In the genomic region with DNA sequence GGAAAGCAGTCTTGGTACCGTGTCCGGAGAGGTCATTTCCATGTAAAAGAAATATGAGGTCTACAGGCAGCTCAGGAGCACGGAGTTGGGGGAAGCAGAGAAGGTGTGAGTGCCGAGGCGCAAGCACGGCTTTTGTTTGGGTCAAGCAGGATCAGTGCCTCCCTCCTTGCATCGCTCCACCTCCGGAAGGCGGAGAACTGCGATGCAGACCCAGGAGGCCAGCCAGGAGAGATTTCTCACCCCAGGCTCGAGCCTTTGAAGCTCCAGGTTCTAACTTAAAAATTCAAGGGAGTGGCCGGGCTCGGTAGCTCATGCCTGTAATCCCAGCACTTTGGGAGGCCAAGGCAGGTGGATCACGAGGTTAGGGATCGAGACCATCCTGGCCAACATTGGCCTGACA, we compare ENCODE assay signal across 23 cellular contexts. TPM values are rescaled to one million over a fixed set of nuclear protein-coding genes. Genes with fewer than 3 reads are reported as not detected.
A peak's percentile ranks its signal among the peaks of the same experiment; 100 is the strongest.
DNase-seq lines count a peak whose midpoint lies in the region; ATAC-seq, FAIRE-seq and TF ChIP-seq lines count a peak whose summit lies in the region.
"Had no signal": no experiment of that assay in that cellular context is flagged by ENCODE, and none has a peak within 500 bp of the region (broad histone marks: within the 10 kb centered on the region; RNA-seq: fewer than 3 reads in every experiment).

No MANE protein-coding gene starts in this region.

- ATAC-seq in activated T-cell treated with anti-CD3 and anti-CD28 coated beads, Interleukin-2, amount 50 U/mL, for 72 hours (replicated peaks in 1 of 2): no peak
- ATAC-seq in activated T-cell treated with anti-CD3 and anti-CD28 coated beads, Interleukin-2, amount 50 U/mL, for 4 hours: no peak
- ATAC-seq in WTC11: peak; percentile 19; the same call in 1 of the 2 replicates
- peak; percentile 38 for ATAC-seq in sciatic nerve
- ATAC-seq in HG03432 (IDR thresholded peaks at IDR 0.05; ENCODE audit: unreplicated experiment): no peak

- FAIRE-seq in HTR-8/SVneo (lab: Jason Lieb, UNC): no peak
- FAIRE-seq: keratinocyte had no signal

- H3K9me3 Mint-ChIP-seq in activated T-cell treated with anti-CD3 and anti-CD28 coated beads, Interleukin-2, amount 50 U/mL, for 72 hours: no peaks in the 10 kb centered on the region
- H3K9me3 Mint-ChIP-seq in activated T-cell treated with anti-CD3 and anti-CD28 coated beads, Interleukin-2, amount 50 U/mL, for 4 hours: no peaks in the 10 kb centered on the region
- H3K9me3 Mint-ChIP-seq in WTC11: no peaks in the 10 kb centered on the region
- H3K9me3 Mint-ChIP-seq: central memory CD8-positive, alpha-beta T cell; naive B cell had no signal

- no peak for TF ChIP-seq CTCF in WTC11 (IDR thresholded peaks at IDR 0.05)

- H3K4me3 Mint-ChIP-seq in activated T-cell treated with anti-CD3 and anti-CD28 coated beads, Interleukin-2, amount 50 U/mL, for 72 hours: no peak overlapping the region
- no peak overlapping the region for H3K4me3 Mint-ChIP-seq in activated T-cell treated with anti-CD3 and anti-CD28 coated beads, Interleukin-2, amount 50 U/mL, for 4 hours
- peak overlapping the region; percentile 25; the same call in 1 of the 2 replicates for H3K4me3 Mint-ChIP-seq in WTC11
- H3K4me3 Mint-ChIP-seq: central memory CD8-positive, alpha-beta T cell; naive B cell had no signal

- H3K36me3 Mint-ChIP-seq in activated T-cell treated with anti-CD3 and anti-CD28 coated beads, Interleukin-2, amount 50 U/mL, for 72 hours (ENCODE audit: insufficient read depth in 2 of 2): peaks cover 4 to 8% of the 10 kb centered on the region in 2 donors
- peaks cover 15% of the 10 kb centered on the region for H3K36me3 Mint-ChIP-seq in activated T-cell treated with anti-CD3 and anti-CD28 coated beads, Interleukin-2, amount 50 U/mL, for 4 hours (ENCODE audit: insufficient read depth)
- H3K36me3 Mint-ChIP-seq in WTC11: peaks cover 13% of the 10 kb centered on the region; the same call in 1 of the 2 replicates

- H3K27ac Mint-ChIP-seq in activated T-cell treated with anti-CD3 and anti-CD28 coated beads, Interleukin-2, amount 50 U/mL, for 72 hours: peak overlapping the region; percentile 54
- peak overlapping the region; percentile 59 for H3K27ac Mint-ChIP-seq in WTC11

- intact Hi-C loops in sciatic nerve (cut with DNase I): no loop called here

- no peak for DNase-seq in activated T-cell treated with anti-CD3 and anti-CD28 coated beads, Interleukin-2, amount 50 U/mL, for 72 hours
- DNase-seq in activated T-cell treated with anti-CD3 and anti-CD28 coated beads, Interleukin-2, amount 50 U/mL, for 4 hours: no peak
- no peak for DNase-seq in WTC11 (ENCODE audit: low spot score)
- DNase-seq in iPS-NIHi11 (ENCODE audit: low spot score): peak; percentile 42
- no peak for DNase-seq in sciatic nerve (ENCODE audit: low spot score)
- DNase-seq in NCI-H446 (lab: John Stamatoyannopoulos, UW): no peak
- DNase-seq in HTR-8/SVneo (ENCODE audit: insufficient read length, low spot score): no peak
- DNase-seq: activated CD4-positive, alpha-beta T cell treated with anti-CD3 and anti-CD28 coated beads for 4 hours; activated CD8-positive, alpha-beta memory T cell treated with anti-CD3 and anti-CD28 coated beads, Interleukin-2, amount 50 U/mL, for 48 hours; activated naive CD4-positive, alpha-beta T cell treated with Interleukin-2 at 50 U/mL for 16 hours; effector memory CD4-positive, alpha-beta T cell; head of caudate nucleus; KBM-7; naive B cell; NCI-H524 treated with DMSO at 0.1 percent for 48 hours; RPMI8226; stimulated activated CD8-positive, alpha-beta memory T cell treated with anti-CD3 and anti-CD28 coated beads, Interleukin-4, amount 100 ng/mL, for 48 hours had no signal

- CTCF ChIA-PET in WTC11 (lab: Charles Lee): no interaction called here

- no peaks in the 10 kb centered on the region for H3K27me3 Mint-ChIP-seq in activated T-cell treated with anti-CD3 and anti-CD28 coated beads, Interleukin-2, amount 50 U/mL, for 72 hours (ENCODE audit: low read depth)
- no peaks in the 10 kb centered on the region for H3K27me3 Mint-ChIP-seq in activated T-cell treated with anti-CD3 and anti-CD28 coated beads, Interleukin-2, amount 50 U/mL, for 4 hours (ENCODE audit: low read depth)
- no peaks in the 10 kb centered on the region for H3K27me3 Mint-ChIP-seq in WTC11 (ENCODE audit: low read depth)
- H3K27me3 Mint-ChIP-seq: central memory CD8-positive, alpha-beta T cell; naive B cell had no signal

- POLR2A ChIA-PET in WTC11 (lab: Charles Lee): no interaction called here

- peaks cover 55% of the 10 kb centered on the region for H3K4me1 Mint-ChIP-seq in activated T-cell treated with anti-CD3 and anti-CD28 coated beads, Interleukin-2, amount 50 U/mL, for 72 hours (ENCODE audit: low read depth)
- peaks cover 59% of the 10 kb centered on the region for H3K4me1 Mint-ChIP-seq in activated T-cell treated with anti-CD3 and anti-CD28 coated beads, Interleukin-2, amount 50 U/mL, for 4 hours (ENCODE audit: low read depth)
- H3K4me1 Mint-ChIP-seq in WTC11: peaks cover 54% of the 10 kb centered on the region

TF ChIP-seq in WTC11, 78 proteins besides CTCF, POLR2A, EP300 and RAD21 (continues in another document):
- TF ChIP-seq, protein P1, sequence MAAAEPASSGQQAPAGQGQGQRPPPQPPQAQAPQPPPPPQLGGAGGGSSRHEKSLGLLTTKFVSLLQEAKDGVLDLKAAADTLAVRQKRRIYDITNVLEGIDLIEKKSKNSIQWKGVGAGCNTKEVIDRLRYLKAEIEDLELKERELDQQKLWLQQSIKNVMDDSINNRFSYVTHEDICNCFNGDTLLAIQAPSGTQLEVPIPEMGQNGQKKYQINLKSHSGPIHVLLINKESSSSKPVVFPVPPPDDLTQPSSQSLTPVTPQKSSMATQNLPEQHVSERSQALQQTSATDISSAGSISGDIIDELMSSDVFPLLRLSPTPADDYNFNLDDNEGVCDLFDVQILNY (CRISPR knock-in tag; IDR thresholded peaks at IDR 0.05): no peak
- TF ChIP-seq ZNF671 (CRISPR knock-in tag; IDR thresholded peaks at IDR 0.05) (no peak), ZNF263 (CRISPR knock-in tag; IDR thresholded peaks at IDR 0.05; ENCODE audit: low read depth) (no peak), ZNF317 (CRISPR knock-in tag; IDR thresholded peaks at IDR 0.05; ENCODE audit: borderline replicate concordance, low read depth) (no peak), SMAD3 (CRISPR knock-in tag; IDR thresholded peaks at IDR 0.05; ENCODE audit: borderline replicate concordance) (no peak)
- TF ChIP-seq, protein P2, sequence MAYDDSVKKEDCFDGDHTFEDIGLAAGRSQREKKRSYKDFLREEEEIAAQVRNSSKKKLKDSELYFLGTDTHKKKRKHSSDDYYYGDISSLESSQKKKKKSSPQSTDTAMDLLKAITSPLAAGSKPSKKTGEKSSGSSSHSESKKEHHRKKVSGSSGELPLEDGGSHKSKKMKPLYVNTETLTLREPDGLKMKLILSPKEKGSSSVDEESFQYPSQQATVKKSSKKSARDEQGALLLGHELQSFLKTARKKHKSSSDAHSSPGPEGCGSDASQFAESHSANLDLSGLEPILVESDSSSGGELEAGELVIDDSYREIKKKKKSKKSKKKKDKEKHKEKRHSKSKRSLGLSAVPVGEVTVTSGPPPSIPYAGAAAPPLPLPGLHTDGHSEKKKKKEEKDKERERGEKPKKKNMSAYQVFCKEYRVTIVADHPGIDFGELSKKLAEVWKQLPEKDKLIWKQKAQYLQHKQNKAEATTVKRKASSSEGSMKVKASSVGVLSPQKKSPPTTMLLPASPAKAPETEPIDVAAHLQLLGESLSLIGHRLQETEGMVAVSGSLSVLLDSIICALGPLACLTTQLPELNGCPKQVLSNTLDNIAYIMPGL (CRISPR knock-in tag; IDR thresholded peaks at IDR 0.05): no peak
- TF ChIP-seq, protein P3, sequence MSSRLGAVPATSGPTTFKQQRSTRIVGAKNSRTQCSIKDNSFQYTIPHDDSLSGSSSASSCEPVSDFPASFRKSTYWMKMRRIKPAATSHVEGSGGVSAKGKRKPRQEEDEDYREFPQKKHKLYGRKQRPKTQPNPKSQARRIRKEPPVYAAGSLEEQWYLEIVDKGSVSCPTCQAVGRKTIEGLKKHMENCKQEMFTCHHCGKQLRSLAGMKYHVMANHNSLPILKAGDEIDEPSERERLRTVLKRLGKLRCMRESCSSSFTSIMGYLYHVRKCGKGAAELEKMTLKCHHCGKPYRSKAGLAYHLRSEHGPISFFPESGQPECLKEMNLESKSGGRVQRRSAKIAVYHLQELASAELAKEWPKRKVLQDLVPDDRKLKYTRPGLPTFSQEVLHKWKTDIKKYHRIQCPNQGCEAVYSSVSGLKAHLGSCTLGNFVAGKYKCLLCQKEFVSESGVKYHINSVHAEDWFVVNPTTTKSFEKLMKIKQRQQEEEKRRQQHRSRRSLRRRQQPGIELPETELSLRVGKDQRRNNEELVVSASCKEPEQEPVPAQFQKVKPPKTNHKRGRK (CRISPR knock-in tag; IDR thresholded peaks at IDR 0.05; ENCODE audit: borderline replicate concordance): no peak
- TF ChIP-seq, protein P4, sequence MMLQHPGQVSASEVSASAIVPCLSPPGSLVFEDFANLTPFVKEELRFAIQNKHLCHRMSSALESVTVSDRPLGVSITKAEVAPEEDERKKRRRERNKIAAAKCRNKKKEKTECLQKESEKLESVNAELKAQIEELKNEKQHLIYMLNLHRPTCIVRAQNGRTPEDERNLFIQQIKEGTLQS (CRISPR knock-in tag; conservative IDR thresholded peaks at IDR 0.05): no peak

RNA-seq across cellular contexts. Expression of a gene that starts 25.0 kb away (rescaled TPM):
- 10 to 100 TPM; 58.5 to 69.7 TPM for total RNA-seq in activated T-cell treated with anti-CD3 and anti-CD28 coated beads, Interleukin-2, amount 50 U/mL, for 72 hours
- 10 to 100 TPM; 27.3 to 29.3 (median 27.8) TPM for total RNA-seq in activated T-cell treated with anti-CD3 and anti-CD28 coated beads, Interleukin-2, amount 50 U/mL, for 4 hours
- 44.8 to 50.3 TPM (median 46.4 TPM) in 3 replicates for total RNA-seq in WTC11 (2021)
- 41.3 TPM for total RNA-seq in sciatic nerve

RNA-seq across cellular contexts. Expression of a gene that starts 25.2 kb away (rescaled TPM):
- 1 to 10 TPM; 3.8 to 4.5 TPM for total RNA-seq in activated T-cell treated with anti-CD3 and anti-CD28 coated beads, Interleukin-2, amount 50 U/mL, for 72 hours
- total RNA-seq in activated T-cell treated with anti-CD3 and anti-CD28 coated beads, Interleukin-2, amount 50 U/mL, for 4 hours: 1 to 10 TPM; 1.2 to 1.5 (median 1.3) TPM
- total RNA-seq in WTC11 (2021) (1.3 to 2.2 TPM (median 1.4 TPM) in 3 replicates), sciatic nerve (3.2 TPM)

RNA-seq across cellular contexts. Expression of a gene that starts 26.8 kb away (rescaled TPM):
- total RNA-seq in activated T-cell treated with anti-CD3 and anti-CD28 coated beads, Interleukin-2, amount 50 U/mL, for 72 hours: not detected
- not detected for total RNA-seq in activated T-cell treated with anti-CD3 and anti-CD28 coated beads, Interleukin-2, amount 50 U/mL, for 4 hours
- total RNA-seq in WTC11 (2021) (not detected in 3 replicates), sciatic nerve (not detected)
- total RNA-seq: A673, aorta, vagina had no signal

RNA-seq across cellular contexts. Expression of a gene that starts 32.3 kb away (rescaled TPM):
- 10 to 100 TPM; 16.8 to 18.2 TPM for total RNA-seq in activated T-cell treated with anti-CD3 and anti-CD28 coated beads, Interleukin-2, amount 50 U/mL, for 72 hours
- 10 to 100 TPM; 12.0 to 15.0 (median 14.8) TPM for total RNA-seq in activated T-cell treated with anti-CD3 and anti-CD28 coated beads, Interleukin-2, amount 50 U/mL, for 4 hours
- 11.1 to 13.7 TPM (median 12.6 TPM) in 3 replicates for total RNA-seq in WTC11 (2021)
- 32.7 TPM for total RNA-seq in sciatic nerve

Comparison
In these comparisons a context has a peak if more than half of its experiments do, and no peak if none do; other contexts are left out.
1. ATAC-seq: peak in WTC11 (single experiment) and sciatic nerve (single experiment); none in activated T-cell treated with anti-CD3 and anti-CD28 coated beads, Interleukin-2, amount 50 U/mL, for 72 hours (0 of 2), activated T-cell treated with anti-CD3 and anti-CD28 coated beads, Interleukin-2, amount 50 U/mL, for 4 hours (0 of 2) and HG03432 (single experiment).